21 cellular contexts compared by ENCODE assay signal in the genomic region with DNA sequence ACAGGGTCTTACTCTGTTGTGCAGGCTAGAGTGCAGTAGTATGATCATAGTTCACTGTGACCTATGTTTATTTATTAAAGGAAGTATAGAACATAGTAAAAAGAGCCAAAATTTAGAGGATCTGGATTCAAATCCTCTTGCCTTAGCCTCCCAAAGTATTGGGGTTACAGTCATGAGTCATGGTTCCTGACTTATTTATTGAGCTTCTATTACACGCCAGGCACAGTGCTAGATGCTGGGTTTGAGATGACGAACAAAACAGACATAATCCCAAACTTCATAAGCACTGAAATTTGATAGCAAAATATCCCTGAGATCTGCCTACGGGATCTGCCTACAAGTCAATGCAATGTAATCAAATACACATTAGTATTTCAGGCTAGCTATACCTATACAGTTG.
"Had no signal": no experiment of that assay in that cellular context is flagged by ENCODE, and none has a peak within 500 bp of the region (broad histone marks: within the 10 kb centered on the region; RNA-seq: fewer than 3 reads in every experiment).

No MANE protein-coding gene starts in this region.

- H3K9me3 ChIP-seq: colonic mucosa, esophagus muscularis mucosa, gastrocnemius medialis, heart right ventricle, psoas muscle, spleen, testis, tibial nerve had no signal

- H3K9ac ChIP-seq: parathyroid adenoma had no signal

- H3K4me3 Mint-ChIP-seq: stimulated activated memory B cell treated with anti-CD40 and anti-IgM and Interleukin-4, amounts not matched to agents 10 μg/mL and 1 μg/mL and 100 μg/mL, for 72 hours; stimulated activated naive CD8-positive, alpha-beta T cell treated with anti-CD3 and anti-CD28 coated beads, Interleukin-15, Interleukin-2, amounts not matched to agents 100 ng/mL and 50 ng/mL, for 24 hours had no signal

- H3K36me3 Mint-ChIP-seq: stimulated activated memory B cell treated with anti-CD40 and anti-IgM and Interleukin-4, amounts not matched to agents 10 μg/mL and 1 μg/mL and 100 μg/mL, for 72 hours had no signal

- H3K27me3 ChIP-seq: colonic mucosa, esophagus muscularis mucosa, gastrocnemius medialis, heart right ventricle, spleen, testis, tibial nerve had no signal

- H3K4me1 ChIP-seq: colonic mucosa had no signal

- H3K27me3 Mint-ChIP-seq: naive thymus-derived CD4-positive, alpha-beta T cell; stimulated activated memory B cell treated with anti-CD40 and anti-IgM and Interleukin-4, amounts not matched to agents 10 μg/mL and 1 μg/mL and 100 μg/mL, for 72 hours; stimulated activated naive CD8-positive, alpha-beta T cell treated with anti-CD3 and anti-CD28 coated beads, Interleukin-15, Interleukin-2, amounts not matched to agents 100 ng/mL and 50 ng/mL, for 24 hours had no signal

- H3K27ac ChIP-seq: colonic mucosa, epithelial cell of prostate, esophagus muscularis mucosa, gastrocnemius medialis, heart right ventricle, psoas muscle, spleen, tibial nerve had no signal

- ATAC-seq: gastrocnemius medialis; heart right ventricle; naive thymus-derived CD4-positive, alpha-beta T cell; psoas muscle; sciatic nerve; stimulated activated memory B cell treated with anti-CD40 and anti-IgM and Interleukin-4, amounts not matched to agents 10 μg/mL and 1 μg/mL and 100 μg/mL, for 72 hours had no signal

- H3K36me3 ChIP-seq: colonic mucosa, esophagus muscularis mucosa, gastrocnemius medialis, heart right ventricle, spleen, tibial nerve had no signal

- H3K4me3 ChIP-seq: colonic mucosa, esophagus muscularis mucosa, gastrocnemius medialis, heart right ventricle, psoas muscle, spleen, testis, tibial nerve had no signal

- H2AFZ ChIP-seq: parathyroid adenoma had no signal

- DNase-seq: colonic mucosa; dermis blood vessel endothelial cell; effector memory CD4-positive, alpha-beta T cell; gastrocnemius medialis; heart right ventricle; hypothalamus; kidney glomerular epithelial cell; naive thymus-derived CD4-positive, alpha-beta T cell; psoas muscle; spleen; stimulated activated CD4-positive, alpha-beta T cell treated with anti-CD3 and anti-CD28 coated beads, Interleukin-15, amount 100 ng/mL, for 24 hours; stimulated activated CD4-positive, alpha-beta T cell treated with anti-CD3 and anti-CD28 coated beads, Interleukin-1b, Interleukin-23, amount 100 ng/mL, for 48 hours; stimulated activated CD4-positive, alpha-beta T cell treated with anti-CD3 and anti-CD28 coated beads, Interleukin-4, amount 100 ng/mL, for 24 hours; testis had no signal

- H3K27ac Mint-ChIP-seq: naive thymus-derived CD4-positive, alpha-beta T cell; stimulated activated memory B cell treated with anti-CD40 and anti-IgM and Interleukin-4, amounts not matched to agents 10 μg/mL and 1 μg/mL and 100 μg/mL, for 72 hours; stimulated activated naive CD8-positive, alpha-beta T cell treated with anti-CD3 and anti-CD28 coated beads, Interleukin-15, Interleukin-2, amounts not matched to agents 100 ng/mL and 50 ng/mL, for 24 hours had no signal

- H3K9me3 Mint-ChIP-seq: naive thymus-derived CD4-positive, alpha-beta T cell; stimulated activated memory B cell treated with anti-CD40 and anti-IgM and Interleukin-4, amounts not matched to agents 10 μg/mL and 1 μg/mL and 100 μg/mL, for 72 hours; stimulated activated naive CD8-positive, alpha-beta T cell treated with anti-CD3 and anti-CD28 coated beads, Interleukin-15, Interleukin-2, amounts not matched to agents 100 ng/mL and 50 ng/mL, for 24 hours had no signal
